In genomic region chr14:76424359-76424758, GRCh38 we compare ENCODE assay signal across 21 cellular contexts. TPM values are rescaled to one million over a fixed set of nuclear protein-coding genes. Genes with fewer than 3 reads are reported as not detected.
"Had no signal": no experiment of that assay in that cellular context is flagged by ENCODE, and none has a peak within 500 bp of the region (broad histone marks: within the 10 kb centered on the region; RNA-seq: fewer than 3 reads in every experiment).

No MANE protein-coding gene starts in this region.

- H3K27ac ChIP-seq: brain microvascular endothelial cell, epithelial cell of prostate, gastroesophageal sphincter, ovary, sigmoid colon, spleen, stomach, testis, upper lobe of right lung had no signal

- H3K4me3 Mint-ChIP-seq: activated naive CD8-positive, alpha-beta T cell treated with anti-CD3 and anti-CD28 coated beads for 36 hours; neural crest cell had no signal

- H3K27ac Mint-ChIP-seq: activated naive CD8-positive, alpha-beta T cell treated with anti-CD3 and anti-CD28 coated beads for 36 hours had no signal

- H3K36me3 Mint-ChIP-seq: activated naive CD8-positive, alpha-beta T cell treated with anti-CD3 and anti-CD28 coated beads for 36 hours had no signal

- FAIRE-seq: islet of Langerhans had no signal

- H3K4me3 ChIP-seq: gastroesophageal sphincter, ovary, sigmoid colon, spleen, stomach, testis, upper lobe of right lung had no signal

- DNase-seq: activated CD4-positive, alpha-beta T cell treated with anti-CD3 and anti-CD28 coated beads, Interleukin-2, amount 50 U/mL, for 1 hour; activated CD8-positive, alpha-beta memory T cell treated with anti-CD3 and anti-CD28 coated beads for 24 hours; activated naive CD8-positive, alpha-beta T cell treated with anti-CD3 and anti-CD28 coated beads for 36 hours; amygdala; brain microvascular endothelial cell; cerebellar nuclear complex; effector CD8-positive, alpha-beta T cell; midbrain; ovary; sigmoid colon; spleen; stomach; testis; upper lobe of right lung had no signal

- H3K27me3 ChIP-seq: brain microvascular endothelial cell, ovary, testis, upper lobe of right lung had no signal

- H3K4me1 Mint-ChIP-seq: activated naive CD8-positive, alpha-beta T cell treated with anti-CD3 and anti-CD28 coated beads for 36 hours; neural crest cell had no signal

- H3K36me3 ChIP-seq: brain microvascular endothelial cell, gastroesophageal sphincter, ovary, sigmoid colon, spleen, stomach, upper lobe of right lung had no signal

- H3K9me3 ChIP-seq: gastroesophageal sphincter, ovary, sigmoid colon, spleen, testis, upper lobe of right lung had no signal

- H3K4me1 ChIP-seq: gastroesophageal sphincter, sigmoid colon, spleen, stomach, testis, upper lobe of right lung had no signal

- ATAC-seq: activated CD4-positive, CD25-positive, alpha-beta regulatory T cell treated with anti-CD3 and anti-CD28 coated beads, Interleukin-2, amount 50 U/mL, for 24 hours; gastroesophageal sphincter; upper lobe of right lung had no signal

- H3K9me3 Mint-ChIP-seq: activated naive CD8-positive, alpha-beta T cell treated with anti-CD3 and anti-CD28 coated beads for 36 hours; neural crest cell had no signal

RNA-seq across cellular contexts. Expression of gene ESRRB, which starts 48.4 kb away (rescaled TPM):
- total RNA-seq: activated naive CD8-positive, alpha-beta T cell treated with anti-CD3 and anti-CD28 coated beads for 36 hours; lung microvascular endothelial cell; myocyte; upper lobe of right lung had no signal
- polyA plus RNA-seq: ovary had no signal
